ENCODE assay signal across 1 cellular context in the genomic region with DNA sequence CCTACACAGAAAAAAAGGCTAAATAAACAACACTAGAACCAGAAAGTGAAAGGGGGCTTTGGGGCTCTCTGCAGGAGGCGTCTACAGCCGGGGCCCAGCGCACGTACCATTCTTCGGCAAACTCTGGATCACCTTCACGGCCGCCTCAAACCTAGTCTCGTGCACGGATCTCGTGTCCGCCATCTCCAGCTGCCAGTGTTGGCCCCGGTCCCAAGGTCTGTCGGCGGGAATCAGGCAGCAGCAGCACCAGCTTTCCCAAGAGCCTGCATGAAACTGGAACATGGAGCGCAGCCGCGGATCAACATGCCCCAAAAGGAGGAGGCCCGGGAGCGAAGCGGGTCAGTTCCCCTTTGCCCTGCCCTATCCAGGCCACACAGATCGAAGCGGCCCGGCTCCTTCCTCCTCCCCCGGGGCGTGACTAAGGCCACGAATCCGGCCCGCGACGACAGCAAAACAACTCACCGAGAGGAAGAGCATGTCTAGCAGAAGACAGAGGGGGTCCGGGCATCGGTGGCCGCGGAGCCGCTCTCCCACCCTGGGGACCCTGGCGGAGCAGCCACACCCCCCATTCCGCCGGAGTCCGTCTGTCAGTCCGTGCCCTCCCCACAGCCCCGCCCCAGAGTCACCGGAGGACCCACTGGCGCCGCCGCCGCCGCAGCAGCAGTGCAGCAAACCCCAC.
TF ChIP-seq lines count a peak whose summit lies in the region.

Gene ACBD5, minus strand, starts transcription at position 586 of the 679 bp plus-strand sequence. Its CDS starts 109 bp downstream, at position 477.

TF ChIP-seq in HepG2, 621 proteins besides CTCF, POLR2A, EP300 and RAD21 (continued from another document and continues in another):
- TF ChIP-seq TBX3 (IDR thresholded peaks at IDR 0.05; ENCODE audit: borderline replicate concordance) (no peak), ZSCAN5A (CRISPR knock-in tag; IDR thresholded peaks at IDR 0.05; ENCODE audit: borderline replicate concordance) (no peak), ZFY (CRISPR knock-in tag; IDR thresholded peaks at IDR 0.05) (peak; percentile 83), ZNF253 (CRISPR knock-in tag; IDR thresholded peaks at IDR 0.05; ENCODE audit: borderline replicate concordance) (peak; percentile 85; the same call in 1 of the 2 replicates), EED (CRISPR knock-in tag; IDR thresholded peaks at IDR 0.05) (no peak), TFE3 (CRISPR knock-in tag; IDR thresholded peaks at IDR 0.05) (0 out of 2 replicates have a peak, but pooled peaks have one; percentile 18), ZNF879 (CRISPR knock-in tag; IDR thresholded peaks at IDR 0.05) (peak; percentile 63; the same call in 1 of the 2 replicates), SALL1 (CRISPR knock-in tag; IDR thresholded peaks at IDR 0.05) (peak; percentile 64; the same call in 1 of the 2 replicates), FOXA1 (IDR thresholded peaks at IDR 0.05) (no peak), FOXA1 (CRISPR knock-in tag; IDR thresholded peaks at IDR 0.05) (peak; percentile 89), NFKB2 (CRISPR knock-in tag; IDR thresholded peaks at IDR 0.05; ENCODE audit: borderline replicate concordance) (peak; percentile 74; the same call in 1 of the 2 replicates), TOE1 (CRISPR knock-in tag; IDR thresholded peaks at IDR 0.05) (no peak), THAP11 (CRISPR knock-in tag; IDR thresholded peaks at IDR 0.05) (peak; percentile 88), DNMT1 (CRISPR knock-in tag; IDR thresholded peaks at IDR 0.05) (no peak), RARG (CRISPR knock-in tag; IDR thresholded peaks at IDR 0.05; ENCODE audit: low read depth) (no peak), ZNF224 (CRISPR knock-in tag; IDR thresholded peaks at IDR 0.05) (0 out of 2 replicates have a peak, but pooled peaks have one; percentile 51), MXD1 (CRISPR knock-in tag; IDR thresholded peaks at IDR 0.05) (peak; percentile 73), RBM39 (IDR thresholded peaks at IDR 0.05; ENCODE audit: low read depth, low read length, poor library complexity, severe bottlenecking) (peak; percentile 54), KAT8 (CRISPR knock-in tag; IDR thresholded peaks at IDR 0.05) (peak; percentile 65; the same call in 1 of the 2 replicates), RELA (CRISPR knock-in tag; IDR thresholded peaks at IDR 0.05) (no peak), ZNF292 (CRISPR knock-in tag; IDR thresholded peaks at IDR 0.05; ENCODE audit: borderline replicate concordance, low read depth) (peak; percentile 90; the same call in 1 of the 2 replicates), FOXM1 (CRISPR knock-in tag; IDR thresholded peaks at IDR 0.05) (no peak), NONO (IDR thresholded peaks at IDR 0.05) (no peak), NONO (CRISPR knock-in tag; conservative IDR thresholded peaks at IDR 0.05) (no peak), ZNF747 (CRISPR knock-in tag; IDR thresholded peaks at IDR 0.05; ENCODE audit: borderline replicate concordance) (peak; percentile 86), ERF (CRISPR knock-in tag; IDR thresholded peaks at IDR 0.05) (peak; percentile 42; the same call in 1 of the 2 replicates), ZBTB7A (CRISPR knock-in tag; IDR thresholded peaks at IDR 0.05) (peak; percentile 32; the same call in 1 of the 2 replicates), RCOR2 (CRISPR knock-in tag; IDR thresholded peaks at IDR 0.05) (no peak), ZNF451 (CRISPR knock-in tag; IDR thresholded peaks at IDR 0.05) (peak; percentile 62; the same call in 1 of the 2 replicates), YEATS4 (CRISPR knock-in tag; IDR thresholded peaks at IDR 0.05; ENCODE audit: borderline replicate concordance) (peak; percentile 91), ETV6 (CRISPR knock-in tag; conservative IDR thresholded peaks at IDR 0.05) (no peak), JUND (CRISPR knock-in tag; IDR thresholded peaks at IDR 0.05) (no peak), NFE2L2 (IDR thresholded peaks at IDR 0.05; ENCODE audit: low read length) (no peak), SMYD3 (CRISPR knock-in tag; IDR thresholded peaks at IDR 0.05) (peak; percentile 71; the same call in 1 of the 2 replicates), CHCHD3 (CRISPR knock-in tag; IDR thresholded peaks at IDR 0.05) (no peak), ZNF772 (CRISPR knock-in tag; IDR thresholded peaks at IDR 0.05) (no peak), MTF2 (CRISPR knock-in tag; IDR thresholded peaks at IDR 0.05; ENCODE audit: borderline replicate concordance) (peak; percentile 55; the same call in 1 of the 2 replicates), SRF (IDR thresholded peaks at IDR 0.05; ENCODE audit: low read depth, low read length) (peak; percentile 37; the same call in 1 of the 2 replicates), ZSCAN20 (CRISPR knock-in tag; IDR thresholded peaks at IDR 0.05; ENCODE audit: borderline replicate concordance) (peak; percentile 59; the same call in 1 of the 2 replicates), ZNF816 (CRISPR knock-in tag; IDR thresholded peaks at IDR 0.05; ENCODE audit: borderline replicate concordance) (no peak), MXI1 (IDR thresholded peaks at IDR 0.05; ENCODE audit: borderline replicate concordance, low read depth, low read length) (no peak), ISX (CRISPR knock-in tag; conservative IDR thresholded peaks at IDR 0.05) (no peak), BHLHE40 (IDR thresholded peaks at IDR 0.05; ENCODE audit: low read length) (peak; percentile 91), ZNF557 (CRISPR knock-in tag; IDR thresholded peaks at IDR 0.05) (no peak), GABPB1 (CRISPR knock-in tag; IDR thresholded peaks at IDR 0.05) (peak; percentile 81), ZNF274 (CRISPR knock-in tag; IDR thresholded peaks at IDR 0.05) (0 out of 2 replicates have a peak, but pooled peaks have one; percentile 53), ZBTB14 (CRISPR knock-in tag; IDR thresholded peaks at IDR 0.05) (no peak), ONECUT2 (CRISPR knock-in tag; IDR thresholded peaks at IDR 0.05) (peak; percentile 45; the same call in 1 of the 2 replicates), HNF4A (CRISPR knock-in tag; IDR thresholded peaks at IDR 0.05) (peak; percentile 21; the same call in 1 of the 2 replicates), ZNF549 (CRISPR knock-in tag; IDR thresholded peaks at IDR 0.05) (no peak), ZNF552 (CRISPR knock-in tag; IDR thresholded peaks at IDR 0.05; ENCODE audit: borderline replicate concordance) (no peak), THYN1 (CRISPR knock-in tag; IDR thresholded peaks at IDR 0.05; ENCODE audit: borderline replicate concordance, low read depth) (no peak), SOX5 (CRISPR knock-in tag; IDR thresholded peaks at IDR 0.05; ENCODE audit: borderline replicate concordance) (peak; percentile 25; the same call in 1 of the 2 replicates)
- TF ChIP-seq, protein P1, sequence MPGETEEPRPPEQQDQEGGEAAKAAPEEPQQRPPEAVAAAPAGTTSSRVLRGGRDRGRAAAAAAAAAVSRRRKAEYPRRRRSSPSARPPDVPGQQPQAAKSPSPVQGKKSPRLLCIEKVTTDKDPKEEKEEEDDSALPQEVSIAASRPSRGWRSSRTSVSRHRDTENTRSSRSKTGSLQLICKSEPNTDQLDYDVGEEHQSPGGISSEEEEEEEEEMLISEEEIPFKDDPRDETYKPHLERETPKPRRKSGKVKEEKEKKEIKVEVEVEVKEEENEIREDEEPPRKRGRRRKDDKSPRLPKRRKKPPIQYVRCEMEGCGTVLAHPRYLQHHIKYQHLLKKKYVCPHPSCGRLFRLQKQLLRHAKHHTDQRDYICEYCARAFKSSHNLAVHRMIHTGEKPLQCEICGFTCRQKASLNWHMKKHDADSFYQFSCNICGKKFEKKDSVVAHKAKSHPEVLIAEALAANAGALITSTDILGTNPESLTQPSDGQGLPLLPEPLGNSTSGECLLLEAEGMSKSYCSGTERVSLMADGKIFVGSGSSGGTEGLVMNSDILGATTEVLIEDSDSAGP (CRISPR knock-in tag; IDR thresholded peaks at IDR 0.05; ENCODE audit: borderline replicate concordance) = peak; percentile 54; the same call in 1 of the 2 replicates
- TF ChIP-seq, protein P2, sequence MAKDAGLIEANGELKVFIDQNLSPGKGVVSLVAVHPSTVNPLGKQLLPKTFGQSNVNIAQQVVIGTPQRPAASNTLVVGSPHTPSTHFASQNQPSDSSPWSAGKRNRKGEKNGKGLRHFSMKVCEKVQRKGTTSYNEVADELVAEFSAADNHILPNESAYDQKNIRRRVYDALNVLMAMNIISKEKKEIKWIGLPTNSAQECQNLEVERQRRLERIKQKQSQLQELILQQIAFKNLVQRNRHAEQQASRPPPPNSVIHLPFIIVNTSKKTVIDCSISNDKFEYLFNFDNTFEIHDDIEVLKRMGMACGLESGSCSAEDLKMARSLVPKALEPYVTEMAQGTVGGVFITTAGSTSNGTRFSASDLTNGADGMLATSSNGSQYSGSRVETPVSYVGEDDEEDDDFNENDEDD (CRISPR knock-in tag; IDR thresholded peaks at IDR 0.05; ENCODE audit: borderline replicate concordance) = peak; percentile 57; the same call in 1 of the 2 replicates
- TF ChIP-seq, protein P3, sequence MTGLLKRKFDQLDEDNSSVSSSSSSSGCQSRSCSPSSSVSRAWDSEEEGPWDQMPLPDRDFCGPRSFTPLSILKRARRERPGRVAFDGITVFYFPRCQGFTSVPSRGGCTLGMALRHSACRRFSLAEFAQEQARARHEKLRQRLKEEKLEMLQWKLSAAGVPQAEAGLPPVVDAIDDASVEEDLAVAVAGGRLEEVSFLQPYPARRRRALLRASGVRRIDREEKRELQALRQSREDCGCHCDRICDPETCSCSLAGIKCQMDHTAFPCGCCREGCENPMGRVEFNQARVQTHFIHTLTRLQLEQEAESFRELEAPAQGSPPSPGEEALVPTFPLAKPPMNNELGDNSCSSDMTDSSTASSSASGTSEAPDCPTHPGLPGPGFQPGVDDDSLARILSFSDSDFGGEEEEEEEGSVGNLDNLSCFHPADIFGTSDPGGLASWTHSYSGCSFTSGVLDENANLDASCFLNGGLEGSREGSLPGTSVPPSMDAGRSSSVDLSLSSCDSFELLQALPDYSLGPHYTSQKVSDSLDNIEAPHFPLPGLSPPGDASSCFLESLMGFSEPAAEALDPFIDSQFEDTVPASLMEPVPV (CRISPR knock-in tag; IDR thresholded peaks at IDR 0.05) = peak; percentile 80; the same call in 1 of the 2 replicates
- TF ChIP-seq, protein P4, sequence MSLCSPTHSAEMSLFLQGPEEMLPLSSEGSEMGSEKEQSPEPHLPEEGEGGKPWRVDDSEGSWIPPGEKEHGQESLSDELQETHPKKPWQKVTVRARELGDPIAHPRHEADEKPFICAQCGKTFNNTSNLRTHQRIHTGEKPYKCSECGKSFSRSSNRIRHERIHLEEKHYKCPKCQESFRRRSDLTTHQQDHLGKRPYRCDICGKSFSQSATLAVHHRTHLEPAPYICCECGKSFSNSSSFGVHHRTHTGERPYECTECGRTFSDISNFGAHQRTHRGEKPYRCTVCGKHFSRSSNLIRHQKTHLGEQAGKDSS (CRISPR knock-in tag; IDR thresholded peaks at IDR 0.05; ENCODE audit: borderline replicate concordance, low read depth) = 0 out of 2 replicates have a peak, but pooled peaks have one; percentile 18
- TF ChIP-seq, protein P5, sequence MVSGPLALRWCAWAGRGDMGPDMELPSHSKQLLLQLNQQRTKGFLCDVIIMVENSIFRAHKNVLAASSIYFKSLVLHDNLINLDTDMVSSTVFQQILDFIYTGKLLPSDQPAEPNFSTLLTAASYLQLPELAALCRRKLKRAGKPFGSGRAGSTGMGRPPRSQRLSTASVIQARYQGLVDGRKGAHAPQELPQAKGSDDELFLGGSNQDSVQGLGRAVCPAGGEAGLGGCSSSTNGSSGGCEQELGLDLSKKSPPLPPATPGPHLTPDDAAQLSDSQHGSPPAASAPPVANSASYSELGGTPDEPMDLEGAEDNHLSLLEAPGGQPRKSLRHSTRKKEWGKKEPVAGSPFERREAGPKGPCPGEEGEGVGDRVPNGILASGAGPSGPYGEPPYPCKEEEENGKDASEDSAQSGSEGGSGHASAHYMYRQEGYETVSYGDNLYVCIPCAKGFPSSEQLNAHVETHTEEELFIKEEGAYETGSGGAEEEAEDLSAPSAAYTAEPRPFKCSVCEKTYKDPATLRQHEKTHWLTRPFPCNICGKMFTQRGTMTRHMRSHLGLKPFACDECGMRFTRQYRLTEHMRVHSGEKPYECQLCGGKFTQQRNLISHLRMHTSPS (CRISPR knock-in tag; IDR thresholded peaks at IDR 0.05; ENCODE audit: low read depth) = peak; percentile 51; the same call in 1 of the 2 replicates
